ENCODE assay signal across 16 cellular contexts in the genomic region with DNA sequence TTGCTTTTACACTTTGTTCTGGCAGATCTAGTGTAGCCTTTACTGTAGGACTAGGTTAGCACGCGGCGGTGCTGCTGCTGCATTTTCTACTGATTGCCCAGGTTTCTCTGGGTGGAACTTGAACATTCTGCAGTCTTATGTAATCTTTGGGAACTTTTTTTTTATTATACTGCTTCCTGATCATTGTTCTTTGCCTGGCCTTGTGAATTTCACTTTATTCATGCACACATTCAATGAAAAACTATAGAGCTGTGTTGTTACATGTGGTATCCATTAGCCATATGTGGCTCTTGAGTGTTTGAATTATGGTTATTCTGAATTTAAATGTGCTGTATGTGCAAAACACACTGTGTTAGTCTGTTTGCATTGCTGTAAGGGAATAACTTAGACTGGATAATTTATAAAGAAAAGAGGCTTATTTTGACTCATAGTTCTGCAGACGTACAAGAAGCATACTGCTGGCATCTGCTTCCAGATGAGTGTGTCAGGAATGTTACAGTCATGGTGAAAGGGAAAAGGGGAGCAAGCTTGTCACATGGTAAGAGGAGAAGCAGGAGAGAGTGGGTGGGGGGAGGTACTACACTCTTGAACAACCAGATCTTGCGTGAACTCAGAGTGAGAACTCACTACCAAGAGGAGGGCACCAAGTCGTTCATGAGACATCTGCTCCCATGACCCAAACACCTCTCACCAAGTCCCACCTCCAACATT. TPM values are rescaled to one million over a fixed set of nuclear protein-coding genes. Genes with fewer than 3 reads are reported as not detected.
DNase-seq lines count a peak whose midpoint lies in the region; ATAC-seq and TF ChIP-seq lines count a peak whose summit lies in the region.
"Had no signal": no experiment of that assay in that cellular context is flagged by ENCODE, and none has a peak within 500 bp of the region (broad histone marks: within the 10 kb centered on the region; RNA-seq: fewer than 3 reads in every experiment).

No MANE protein-coding gene starts in this region.

- no peak for TF ChIP-seq CTCF in AG10803 (conservative IDR thresholded peaks at IDR 0.05; ENCODE audit: low read length)
- TF ChIP-seq CTCF in WTC11 (IDR thresholded peaks at IDR 0.05), result no peak
- TF ChIP-seq CTCF in fibroblast of the aortic adventitia (IDR thresholded peaks at IDR 0.05; ENCODE audit: insufficient read depth, low read length), result no peak
- TF ChIP-seq CTCF in mucosa of descending colon (IDR thresholded peaks at IDR 0.05), result no peak
- TF ChIP-seq CTCF in Caco-2 (IDR thresholded peaks at IDR 0.05; ENCODE audit: insufficient read depth in 1 of 2, low read depth in 1 of 2, low read length in 1 of 2, severe bottlenecking in 1 of 2, unreplicated experiment in 1 of 2), result no peak
- no peak for TF ChIP-seq CTCF in lower lobe of right lung (IDR thresholded peaks at IDR 0.05)

- no peaks in the 10 kb centered on the region for H3K36me3 ChIP-seq in mucosa of descending colon (ENCODE audit: low read depth)
- H3K36me3 ChIP-seq in Caco-2 (ENCODE audit: control insufficient read depth, insufficient read depth, low read length), result no peaks in the 10 kb centered on the region
- H3K36me3 ChIP-seq in lower lobe of right lung, result no peaks in the 10 kb centered on the region
- H3K36me3 ChIP-seq: thyroid gland had no signal

- H3K9me3 ChIP-seq in mucosa of descending colon (peaks cover 4% of the 10 kb centered on the region), Caco-2 (no peaks in the 10 kb centered on the region; the same call in 1 of the 2 replicates), lower lobe of right lung (no peaks in the 10 kb centered on the region)
- H3K9me3 ChIP-seq: thyroid gland had no signal

- H3K9me3 Mint-ChIP-seq in WTC11 (peaks cover 3% of the 10 kb centered on the region; the same call in 1 of the 2 replicates), Caco-2 (ENCODE audit: unreplicated experiment) (no peaks in the 10 kb centered on the region)
- peaks cover 5% of the 10 kb centered on the region for H3K9me3 Mint-ChIP-seq in stimulated activated effector memory CD8-positive, alpha-beta T cell treated with anti-CD3 and anti-CD28 coated beads, Interleukin-12 subunit alpha, Interleukin-12 subunit beta, amount 100 ng/mL, for 72 hours

- POLR2A ChIA-PET in WTC11 (lab: Charles Lee) (no interaction called here), Caco-2 (lab: Charles Lee) (no interaction called here)

- ATAC-seq in WTC11 (peak; percentile 43; the same call in 1 of the 2 replicates), mucosa of descending colon (peak; percentile 38), lower lobe of right lung (no peak)
- ATAC-seq in stimulated activated effector memory CD8-positive, alpha-beta T cell treated with anti-CD3 and anti-CD28 coated beads, Interleukin-12 subunit alpha, Interleukin-12 subunit beta, amount 100 ng/mL, for 72 hours, result no peak
- ATAC-seq: T-helper 17 cell had no signal

- H3K27ac Mint-ChIP-seq in WTC11 (peak overlapping the region; percentile 24; the same call in 1 of the 2 replicates), Caco-2 (ENCODE audit: unreplicated experiment) (no peak overlapping the region)
- no peak overlapping the region for H3K27ac Mint-ChIP-seq in stimulated activated effector memory CD8-positive, alpha-beta T cell treated with anti-CD3 and anti-CD28 coated beads, Interleukin-12 subunit alpha, Interleukin-12 subunit beta, amount 100 ng/mL, for 72 hours
- H3K27ac Mint-ChIP-seq: T-helper 17 cell had no signal

- intact Hi-C loops in mucosa of descending colon (cut with DNase I, micrococcal nuclease) (no loop called here), Caco-2 (cut with micrococcal nuclease; ENCODE audit: unreplicated experiment) (no loop called here), lower lobe of right lung (cut with DNase I) (no loop called here)

- H3K4me1 Mint-ChIP-seq in WTC11, result peaks cover 65% of the 10 kb centered on the region
- H3K4me1 Mint-ChIP-seq in stimulated activated effector memory CD8-positive, alpha-beta T cell treated with anti-CD3 and anti-CD28 coated beads, Interleukin-12 subunit alpha, Interleukin-12 subunit beta, amount 100 ng/mL, for 72 hours, result peaks cover 44% of the 10 kb centered on the region
- H3K4me1 Mint-ChIP-seq in Caco-2 (ENCODE audit: low read depth, unreplicated experiment), result no peaks in the 10 kb centered on the region

- no peak overlapping the region for H3K27ac ChIP-seq in lower lobe of right lung
- H3K27ac ChIP-seq: thyroid gland had no signal

- H3K36me3 Mint-ChIP-seq in WTC11, result peaks cover 10% of the 10 kb centered on the region
- H3K36me3 Mint-ChIP-seq in stimulated activated effector memory CD8-positive, alpha-beta T cell treated with anti-CD3 and anti-CD28 coated beads, Interleukin-12 subunit alpha, Interleukin-12 subunit beta, amount 100 ng/mL, for 72 hours, result no peaks in the 10 kb centered on the region
- no peaks in the 10 kb centered on the region for H3K36me3 Mint-ChIP-seq in Caco-2 (ENCODE audit: insufficient read depth, unreplicated experiment)

- H3K4me3 Mint-ChIP-seq in WTC11 (no peak overlapping the region), Caco-2 (ENCODE audit: unreplicated experiment) (no peak overlapping the region)
- H3K4me3 Mint-ChIP-seq in stimulated activated effector memory CD8-positive, alpha-beta T cell treated with anti-CD3 and anti-CD28 coated beads, Interleukin-12 subunit alpha, Interleukin-12 subunit beta, amount 100 ng/mL, for 72 hours, result no peak overlapping the region
- H3K4me3 Mint-ChIP-seq: activated CD4-positive, alpha-beta T cell treated with anti-CD3 and anti-CD28 coated beads, Interleukin-2, amount 10 ng/mL, durations not matched to agents 24 days and 14 days had no signal

- H3K27me3 ChIP-seq in Caco-2 (replicated peaks; ENCODE audit: control insufficient read depth, insufficient read depth, low read length), result no peaks in the 10 kb centered on the region
- no peaks in the 10 kb centered on the region for H3K27me3 ChIP-seq in lower lobe of right lung (ENCODE audit: low read depth)
- H3K27me3 ChIP-seq: thyroid gland had no signal

- DNase-seq in AG10803 (ENCODE audit: low read depth) (peak; percentile 60), WTC11 (ENCODE audit: low spot score) (no peak), fibroblast of the aortic adventitia (ENCODE audit: low read depth) (peak; percentile 51), mucosa of descending colon (no peak), G401 (ENCODE audit: low spot score) (no peak), Caco-2 (no peak), lower lobe of right lung (no peak)
- no peak for DNase-seq in stimulated activated effector memory CD8-positive, alpha-beta T cell treated with anti-CD3 and anti-CD28 coated beads, Interleukin-12 subunit alpha, Interleukin-12 subunit beta, amount 100 ng/mL, for 72 hours (ENCODE audit: low spot score in 2 of 2)
- DNase-seq: activated CD4-positive, alpha-beta T cell treated with anti-CD3 and anti-CD28 coated beads, Interleukin-2, amount 10 ng/mL, durations not matched to agents 24 days and 14 days; AML-193; amygdala; effector CD4-positive, alpha-beta T cell; NCI-H146; T-helper 17 cell; thyroid gland had no signal

- H3K27me3 Mint-ChIP-seq in WTC11 (ENCODE audit: low read depth), result no peaks in the 10 kb centered on the region
- no peaks in the 10 kb centered on the region for H3K27me3 Mint-ChIP-seq in Caco-2 (ENCODE audit: insufficient read depth, unreplicated experiment)
- H3K27me3 Mint-ChIP-seq: activated CD4-positive, alpha-beta T cell treated with anti-CD3 and anti-CD28 coated beads, Interleukin-2, amount 10 ng/mL, durations not matched to agents 24 days and 14 days; T-helper 17 cell had no signal

- H3K4me3 ChIP-seq in AG10803 (ENCODE audit: low read length) (no peak overlapping the region), fibroblast of the aortic adventitia (ENCODE audit: low read depth, low read length) (no peak overlapping the region), mucosa of descending colon (no peak overlapping the region), Caco-2 (ENCODE audit: low read depth, low read length) (no peak overlapping the region), lower lobe of right lung (no peak overlapping the region)
- H3K4me3 ChIP-seq: lung, thyroid gland had no signal

- BruUV-seq in Caco-2 (replicated peaks; lab: Mats Ljungman, UMichigan), result no TSS peak

- CTCF ChIA-PET in WTC11 (lab: Charles Lee) (interaction anchor here (0.8 kb wide), 1 partner anchor 183 kb away, joined by 3 read pairs; no protein-coding TSS in a partner anchor), Caco-2 (lab: Charles Lee) (no interaction called here)

- in situ Hi-C loops in G401 (cut with HindIII; ENCODE audit: low sequenced_read_pairs), result no loop called here

- H3K4me1 ChIP-seq in mucosa of descending colon (ENCODE audit: low read depth) (peaks cover 7% of the 10 kb centered on the region), Caco-2 (no peaks in the 10 kb centered on the region), lower lobe of right lung (peaks cover 29% of the 10 kb centered on the region)

TF ChIP-seq in WTC11, 78 proteins besides CTCF, POLR2A, EP300 and RAD21:
- no peak for TF ChIP-seq FOXJ3 (CRISPR knock-in tag; IDR thresholded peaks at IDR 0.05; ENCODE audit: borderline replicate concordance)
- no peak for TF ChIP-seq NR3C1 (CRISPR knock-in tag; conservative IDR thresholded peaks at IDR 0.05; ENCODE audit: low read depth)
- TF ChIP-seq CREM (CRISPR knock-in tag; IDR thresholded peaks at IDR 0.05), result no peak
- no peak for TF ChIP-seq NR1H2 (CRISPR knock-in tag; IDR thresholded peaks at IDR 0.05)
- no peak for TF ChIP-seq GTF2I (CRISPR knock-in tag; conservative IDR thresholded peaks at IDR 0.05)
- no peak for TF ChIP-seq CBFB (CRISPR knock-in tag; IDR thresholded peaks at IDR 0.05; ENCODE audit: low read depth)
- TF ChIP-seq ZNF671 (CRISPR knock-in tag; IDR thresholded peaks at IDR 0.05), result no peak
- TF ChIP-seq, protein P1, sequence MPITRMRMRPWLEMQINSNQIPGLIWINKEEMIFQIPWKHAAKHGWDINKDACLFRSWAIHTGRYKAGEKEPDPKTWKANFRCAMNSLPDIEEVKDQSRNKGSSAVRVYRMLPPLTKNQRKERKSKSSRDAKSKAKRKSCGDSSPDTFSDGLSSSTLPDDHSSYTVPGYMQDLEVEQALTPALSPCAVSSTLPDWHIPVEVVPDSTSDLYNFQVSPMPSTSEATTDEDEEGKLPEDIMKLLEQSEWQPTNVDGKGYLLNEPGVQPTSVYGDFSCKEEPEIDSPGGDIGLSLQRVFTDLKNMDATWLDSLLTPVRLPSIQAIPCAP (CRISPR knock-in tag; IDR thresholded peaks at IDR 0.05), result no peak

RNA-seq across cellular contexts. Expression of a gene that starts 26.5 kb away (rescaled TPM):
- total RNA-seq in WTC11 (2021) (22.2 to 30.7 TPM (median 25.5 TPM) in 3 replicates), fibroblast of the aortic adventitia (ENCODE audit: low replicate concordance) (95.1 and 118 TPM in 2 replicates), mucosa of descending colon (10 to 100 TPM; 33.5 to 61.7 (median 34.7) TPM), Caco-2 (2022) (19.5 and 19.6 TPM in 2 replicates), lower lobe of right lung (80.1 TPM)
- total RNA-seq in G401 (2014; rRNA removed; shearing (Covaris generic)), result 13.6 and 25.1 TPM in 2 replicates

Comparison
In these comparisons a context has a peak if more than half of its experiments do, and no peak if none do; other contexts are left out.
1. DNase-seq: peak in AG10803 (single experiment) and fibroblast of the aortic adventitia (single experiment); none in WTC11 (single experiment), mucosa of descending colon (0 of 3), stimulated activated effector memory CD8-positive, alpha-beta T cell treated with anti-CD3 and anti-CD28 coated beads, Interleukin-12 subunit alpha, Interleukin-12 subunit beta, amount 100 ng/mL, for 72 hours (0 of 2), G401 (single experiment), Caco-2 (0 of 2) and lower lobe of right lung (single experiment).
2. ATAC-seq: peak in WTC11 (single experiment) and mucosa of descending colon (single experiment); none in stimulated activated effector memory CD8-positive, alpha-beta T cell treated with anti-CD3 and anti-CD28 coated beads, Interleukin-12 subunit alpha, Interleukin-12 subunit beta, amount 100 ng/mL, for 72 hours (single experiment) and lower lobe of right lung (0 of 2).